ENCODE assay signal across 8 cellular contexts in the genomic region with DNA sequence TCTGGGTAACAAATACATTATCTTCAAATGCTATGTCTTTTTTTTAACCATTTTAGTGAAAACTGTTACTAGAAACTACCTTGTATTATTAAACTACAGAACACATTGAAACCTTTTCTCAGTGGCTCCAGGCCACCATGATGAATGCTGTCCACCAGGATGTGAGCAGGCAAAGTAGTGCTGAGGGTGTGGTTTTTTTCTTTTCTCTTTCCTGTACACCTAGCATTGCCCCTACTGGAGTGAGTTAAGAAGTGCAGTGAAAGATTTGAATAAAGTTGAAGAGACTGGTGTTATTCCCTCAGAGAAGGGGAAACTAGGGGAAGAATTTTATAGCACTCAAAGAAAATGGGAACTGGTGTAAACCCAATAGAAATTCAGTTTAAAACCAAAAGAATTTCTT.
A peak's percentile ranks its signal among the peaks of the same experiment; 100 is the strongest.
DNase-seq lines count a peak whose midpoint lies in the region; ATAC-seq, FAIRE-seq and TF ChIP-seq lines count a peak whose summit lies in the region.

No MANE protein-coding gene starts in this region.

- POLR2A ChIA-PET in BJ (lab: Charles Lee), result no interaction called here

- H3K9ac ChIP-seq in keratinocyte (ENCODE audit: control insufficient read depth, extremely low read depth, insufficient read depth, low read length) (no peak overlapping the region), smooth muscle cell (ENCODE audit: low read depth) (no peak overlapping the region)

- H3K79me2 ChIP-seq in GM23338 (replicated peaks; ENCODE audit: insufficient read depth) (no peaks in the 10 kb centered on the region), keratinocyte (ENCODE audit: control insufficient read depth, insufficient read depth, low read length) (no peaks in the 10 kb centered on the region), smooth muscle cell (ENCODE audit: low read depth) (no peaks in the 10 kb centered on the region)

- H3K4me3 ChIP-seq in BJ (ENCODE audit: low read depth, low read length), result no peak overlapping the region
- no peak overlapping the region for H3K4me3 ChIP-seq in GM23338
- no peak overlapping the region for H3K4me3 ChIP-seq in keratinocyte (ENCODE audit: control insufficient read depth in 2 of 3, extremely low read depth in 1 of 3, insufficient read depth in 2 of 3, low read depth in 1 of 3, low read length in 3 of 3)
- H3K4me3 ChIP-seq in smooth muscle cell, result no peak overlapping the region

- no peaks in the 10 kb centered on the region for H3K27me3 ChIP-seq in BJ (ENCODE audit: control insufficient read depth, insufficient read depth, low read length)
- no peaks in the 10 kb centered on the region for H3K27me3 ChIP-seq in GM23338 (ENCODE audit: insufficient read depth)
- H3K27me3 ChIP-seq in keratinocyte (ENCODE audit: control insufficient read depth, extremely low read depth, insufficient read depth, low read length), result no peaks in the 10 kb centered on the region
- H3K27me3 ChIP-seq in smooth muscle cell (ENCODE audit: low read depth), result no peaks in the 10 kb centered on the region

- no peaks in the 10 kb centered on the region for H3K9me3 Mint-ChIP-seq in GM23338

- H3K4me1 Mint-ChIP-seq in GM23338, result no peaks in the 10 kb centered on the region

- no peaks in the 10 kb centered on the region for H3K9me3 ChIP-seq in keratinocyte (ENCODE audit: control insufficient read depth, low read depth, low read length)
- no peaks in the 10 kb centered on the region for H3K9me3 ChIP-seq in smooth muscle cell (replicated peaks; ENCODE audit: low read depth)

- H2AFZ ChIP-seq in GM23338 (no peak overlapping the region), keratinocyte (ENCODE audit: control insufficient read depth, low read length) (no peak overlapping the region), smooth muscle cell (ENCODE audit: low read depth) (no peak overlapping the region)

- H3K4me2 ChIP-seq in GM23338 (no peak overlapping the region), keratinocyte (ENCODE audit: control insufficient read depth, extremely low read depth, insufficient read depth, low read depth, low read length) (no peak overlapping the region), smooth muscle cell (no peak overlapping the region)

- H3K4me1 ChIP-seq in GM23338 (ENCODE audit: insufficient read depth) (no peaks in the 10 kb centered on the region), keratinocyte (ENCODE audit: control insufficient read depth, extremely low read depth, insufficient read depth, low read length) (no peaks in the 10 kb centered on the region), smooth muscle cell (ENCODE audit: low read depth) (no peaks in the 10 kb centered on the region)

- H3K9me1 ChIP-seq in keratinocyte (ENCODE audit: control insufficient read depth, extremely low read depth, insufficient read depth, low read length), result no peaks in the 10 kb centered on the region

- TF ChIP-seq CTCF in BJ (IDR thresholded peaks at IDR 0.05; ENCODE audit: insufficient read depth, low read depth, low read length) (peak; percentile 32), GM23338 (conservative IDR thresholded peaks at IDR 0.05; ENCODE audit: low read depth in 2 of 2) (peak in 1 of 2 experiments; percentile 51; a peak in 3 of 4 replicates), keratinocyte (optimal IDR thresholded peaks at IDR 0.05 in 1 of 3, IDR thresholded peaks at IDR 0.05 in 1 of 3, conservative IDR thresholded peaks at IDR 0.05 in 1 of 3; ENCODE audit: extremely low read depth in 1 of 3, insufficient read depth in 2 of 3, low read length in 3 of 3) (peak; percentile 0 to 60 (median 35)), smooth muscle cell (IDR thresholded peaks at IDR 0.05; ENCODE audit: borderline replicate concordance, insufficient read depth, poor library complexity, severe bottlenecking) (no peak)

- CTCF ChIA-PET in BJ (lab: Yijun Ruan, JAX), result interaction anchor here (1.7 kb wide), 1 partner anchor 12 kb away, joined by 3 read pairs; no protein-coding TSS in a partner anchor

- peak; percentile 87 for ATAC-seq in GM23338
- ATAC-seq in GM21576 (IDR thresholded peaks at IDR 0.05; ENCODE audit: unreplicated experiment), result no peak

- DNase-seq in BJ (ENCODE audit: low read depth) (no peak), GM23338 (ENCODE audit: low spot score) (peak; percentile 74), SW480 (ENCODE audit: low spot score) (peak; percentile 67), keratinocyte (ENCODE audit: low read depth, low spot score) (no peak), Ammon's horn (ENCODE audit: low spot score) (no peak), smooth muscle cell (lab: John Stamatoyannopoulos, UW; ENCODE audit: unreplicated experiment) (no peak)
- no peak for DNase-seq in stimulated activated CD4-positive, alpha-beta T cell treated with anti-CD3 and anti-CD28 coated beads, Interleukin-15, amount 100 ng/mL, for 24 hours

- H3F3A ChIP-seq in GM23338 (replicated peaks; ENCODE audit: low read depth) (no peaks in the 10 kb centered on the region), smooth muscle cell (ENCODE audit: low read depth) (no peaks in the 10 kb centered on the region)

- dilution Hi-C loops in keratinocyte (cut with MboI; ENCODE audit: extremely low pct_ligation_motif_present, low sequenced_read_pairs), result no loop called here

- no peak overlapping the region for H3K27ac Mint-ChIP-seq in GM23338

- no peaks in the 10 kb centered on the region for H4K20me1 ChIP-seq in GM23338 (replicated peaks; ENCODE audit: insufficient read depth)
- no peaks in the 10 kb centered on the region for H4K20me1 ChIP-seq in keratinocyte (ENCODE audit: control insufficient read depth, extremely low read depth, insufficient read depth, low read length)
- no peaks in the 10 kb centered on the region for H4K20me1 ChIP-seq in smooth muscle cell (ENCODE audit: low read depth)

- H3K36me3 Mint-ChIP-seq in GM23338 (ENCODE audit: low read depth), result peaks cover 7% of the 10 kb centered on the region; the same call in 2 of the 3 replicates

- H3K9me2 ChIP-seq in GM23338 (ENCODE audit: insufficient read depth), result no peaks in the 10 kb centered on the region

- H3K36me3 ChIP-seq in BJ (ENCODE audit: control insufficient read depth, insufficient read depth, low read length) (peaks cover 3% of the 10 kb centered on the region), GM23338 (ENCODE audit: insufficient read depth) (no peaks in the 10 kb centered on the region), keratinocyte (ENCODE audit: control insufficient read depth in 2 of 2, extremely low read depth in 1 of 2, insufficient read depth in 2 of 2, low read length in 2 of 2) (no peaks in the 10 kb centered on the region), smooth muscle cell (ENCODE audit: low read depth) (no peaks in the 10 kb centered on the region)

- FAIRE-seq in keratinocyte (lab: Jason Lieb, UNC), result no peak

- H3K27me3 Mint-ChIP-seq in GM23338 (ENCODE audit: insufficient read depth, low read depth, poor library complexity), result no peaks in the 10 kb centered on the region

- H3K4me3 Mint-ChIP-seq in GM23338, result no peak overlapping the region

- no peak overlapping the region for H3K27ac ChIP-seq in GM23338 (ENCODE audit: low read depth)
- no peak overlapping the region for H3K27ac ChIP-seq in keratinocyte (ENCODE audit: control insufficient read depth, insufficient read depth, low read length)
- no peak overlapping the region for H3K27ac ChIP-seq in smooth muscle cell (ENCODE audit: low read depth)

TF ChIP-seq in GM23338, 12 proteins besides CTCF, POLR2A, EP300 and RAD21:
- no peak for TF ChIP-seq JUNB (IDR thresholded peaks at IDR 0.05; ENCODE audit: unreplicated experiment)
- no peak for TF ChIP-seq STAT1 (IDR thresholded peaks at IDR 0.05; ENCODE audit: unreplicated experiment)
- no peak for TF ChIP-seq POLR2AphosphoS5 (IDR thresholded peaks at IDR 0.05; ENCODE audit: low read depth)
- no peak for TF ChIP-seq NANOG (IDR thresholded peaks at IDR 0.05; ENCODE audit: borderline replicate concordance)
- no peak for TF ChIP-seq CREB1 (CRISPR knock-in tag; IDR thresholded peaks at IDR 0.05; ENCODE audit: low read depth)
- no peak for TF ChIP-seq EZH2 (IDR thresholded peaks at IDR 0.05; ENCODE audit: low read depth, unreplicated experiment)
- no peak for TF ChIP-seq ZNF114 (CRISPR knock-in tag; IDR thresholded peaks at IDR 0.05)
- TF ChIP-seq, protein P1, sequence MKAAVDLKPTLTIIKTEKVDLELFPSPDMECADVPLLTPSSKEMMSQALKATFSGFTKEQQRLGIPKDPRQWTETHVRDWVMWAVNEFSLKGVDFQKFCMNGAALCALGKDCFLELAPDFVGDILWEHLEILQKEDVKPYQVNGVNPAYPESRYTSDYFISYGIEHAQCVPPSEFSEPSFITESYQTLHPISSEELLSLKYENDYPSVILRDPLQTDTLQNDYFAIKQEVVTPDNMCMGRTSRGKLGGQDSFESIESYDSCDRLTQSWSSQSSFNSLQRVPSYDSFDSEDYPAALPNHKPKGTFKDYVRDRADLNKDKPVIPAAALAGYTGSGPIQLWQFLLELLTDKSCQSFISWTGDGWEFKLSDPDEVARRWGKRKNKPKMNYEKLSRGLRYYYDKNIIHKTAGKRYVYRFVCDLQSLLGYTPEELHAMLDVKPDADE (IDR thresholded peaks at IDR 0.05), result no peak
- TF ChIP-seq EZH2phosphoT487 (IDR thresholded peaks at IDR 0.05; ENCODE audit: unreplicated experiment), result no peak

Comparison
In these comparisons a context has a peak if more than half of its experiments do, and no peak if none do; other contexts are left out.
1. DNase-seq: peak in GM23338 (single experiment) and SW480 (single experiment); none in BJ (single experiment), keratinocyte (single experiment), Ammon's horn (single experiment), smooth muscle cell (single experiment) and stimulated activated CD4-positive, alpha-beta T cell treated with anti-CD3 and anti-CD28 coated beads, Interleukin-15, amount 100 ng/mL, for 24 hours (single experiment).